In genomic region chr15:100170280-100170654, GRCh38 we compare ENCODE assay signal across 12 cellular contexts.
DNase-seq lines count a peak whose midpoint lies in the region; ATAC-seq and TF ChIP-seq lines count a peak whose summit lies in the region.
"Had no signal": no experiment of that assay in that cellular context is flagged by ENCODE, and none has a peak within 500 bp of the region (broad histone marks: within the 10 kb centered on the region; RNA-seq: fewer than 3 reads in every experiment).

No MANE protein-coding gene starts in this region.

- no peaks in the 10 kb centered on the region for H3K36me3 ChIP-seq in gastroesophageal sphincter
- H3K36me3 ChIP-seq: prostate gland had no signal

- peaks cover 0 to 26% (median 0%) of the 10 kb centered on the region in 3 donors for H3K9me3 ChIP-seq in gastroesophageal sphincter
- H3K9me3 ChIP-seq: prostate gland had no signal

- peak overlapping the region; percentile 57 to 88 (median 78) for H3K27ac ChIP-seq in gastroesophageal sphincter
- H3K27ac ChIP-seq: prostate gland had no signal

- no peak for DNase-seq in NCI-H1417 (lab: John Stamatoyannopoulos, UW)
- no peak for DNase-seq in NCI-H146 treated with DMSO at 0.1 percent for 48 hours (lab: John Stamatoyannopoulos, UW; ENCODE audit: unreplicated experiment)
- DNase-seq in dermis blood vessel endothelial cell, result no peak
- no peak for DNase-seq in DMS153 treated with DMSO at 0.1 percent for 48 hours (lab: John Stamatoyannopoulos, UW; ENCODE audit: unreplicated experiment)
- DNase-seq: activated B cell treated with CpG ODN at 0.5 μM for 24 hours; DMS79; effector CD4-positive, alpha-beta T cell had no signal

- 47 to 73% methylated on average over 5 to 6 of the region's 6 CpGs for WGBS in gastroesophageal sphincter (ENCODE audit: low coverage in 1 of 2), 2 donors

- no peak overlapping the region for H3K4me3 ChIP-seq in gastroesophageal sphincter
- H3K4me3 ChIP-seq: prostate gland had no signal

- TF ChIP-seq CTCF in gastroesophageal sphincter (IDR thresholded peaks at IDR 0.05), result no peak

- H3K27me3 ChIP-seq in gastroesophageal sphincter, result no peaks in the 10 kb centered on the region

- TF ChIP-seq POLR2A in gastroesophageal sphincter (IDR thresholded peaks at IDR 0.05), result no peak

- peak; percentile 91 for ATAC-seq in GM18858 (IDR thresholded peaks at IDR 0.05; ENCODE audit: unreplicated experiment)
- ATAC-seq in GM21515 (IDR thresholded peaks at IDR 0.05; ENCODE audit: unreplicated experiment), result peak; percentile 90
- ATAC-seq in HG03280 (IDR thresholded peaks at IDR 0.05; ENCODE audit: unreplicated experiment), result peak; percentile 89
- ATAC-seq in gastroesophageal sphincter, result no peak

- no peak for TF ChIP-seq EP300 in gastroesophageal sphincter (IDR thresholded peaks at IDR 0.05)

- H3K4me1 ChIP-seq in gastroesophageal sphincter, result peaks cover 11 to 73% (median 28%) of the 10 kb centered on the region in 3 donors
- H3K4me1 ChIP-seq: prostate gland had no signal
